ENCODE assay signal across 2 cellular contexts in the genomic region with DNA sequence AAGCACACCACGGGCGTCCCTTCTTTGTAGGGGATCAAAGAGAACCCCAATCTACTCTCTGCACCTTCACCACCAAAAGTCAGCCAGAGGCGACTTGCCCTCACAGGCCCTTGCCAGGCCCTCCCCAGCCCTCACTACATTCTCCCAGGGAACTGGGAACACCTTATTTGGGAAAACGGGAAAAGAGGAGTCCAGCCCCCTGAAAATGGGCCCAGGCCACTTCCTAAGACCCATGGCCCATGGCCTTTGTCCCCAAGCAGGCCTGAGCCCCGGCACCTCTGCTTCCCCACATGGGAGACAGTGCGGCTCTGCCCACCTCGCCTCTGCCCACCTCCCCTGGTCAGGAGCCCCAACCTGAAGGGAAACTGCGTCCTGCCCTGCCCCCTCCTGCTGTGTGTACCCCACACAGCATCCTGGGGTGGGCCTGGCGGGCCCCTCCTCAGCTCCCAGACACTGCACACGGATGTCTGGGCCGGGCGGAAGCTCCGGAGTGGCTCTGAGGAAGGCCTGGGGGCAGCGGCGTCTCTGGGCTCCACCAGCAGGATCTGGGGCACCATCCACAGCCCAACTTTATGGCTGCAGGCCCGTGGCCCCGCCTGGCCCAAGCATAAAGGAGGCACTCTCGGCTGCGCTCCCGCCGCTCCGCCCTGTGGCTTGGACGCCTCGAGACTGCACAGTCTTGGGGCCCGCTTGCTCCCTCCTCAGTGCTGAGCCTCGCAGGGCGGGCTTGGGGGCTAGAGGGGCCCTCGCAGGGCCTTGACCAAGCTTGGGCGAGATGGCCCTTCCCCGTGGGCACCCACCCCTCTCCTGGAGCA.
TF ChIP-seq lines count a peak whose summit lies in the region.

No MANE protein-coding gene starts in this region.

TF ChIP-seq in H1, 55 proteins besides CTCF, POLR2A, EP300 and RAD21 (continues in another document):
- TF ChIP-seq HDAC6 (IDR thresholded peaks at IDR 0.05; ENCODE audit: low read depth, low read length) = no peak
- TF ChIP-seq, protein P1, sequence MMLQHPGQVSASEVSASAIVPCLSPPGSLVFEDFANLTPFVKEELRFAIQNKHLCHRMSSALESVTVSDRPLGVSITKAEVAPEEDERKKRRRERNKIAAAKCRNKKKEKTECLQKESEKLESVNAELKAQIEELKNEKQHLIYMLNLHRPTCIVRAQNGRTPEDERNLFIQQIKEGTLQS (IDR thresholded peaks at IDR 0.05; ENCODE audit: insufficient read depth, low read depth, low read length) = no peak
- no peak for TF ChIP-seq SRF (IDR thresholded peaks at IDR 0.05; ENCODE audit: low read depth, low read length)
- TF ChIP-seq SAP30 (IDR thresholded peaks at IDR 0.05; ENCODE audit: insufficient read depth, insufficient replicate concordance, low read length) = no peak
- TF ChIP-seq YY1 (IDR thresholded peaks at IDR 0.05; ENCODE audit: low read depth, low read length) = no peak
- no peak for TF ChIP-seq TAF1 (IDR thresholded peaks at IDR 0.05; ENCODE audit: low read depth, low read length)
- no peak for TF ChIP-seq TBP (IDR thresholded peaks at IDR 0.05; ENCODE audit: low read depth, low read length)
- TF ChIP-seq, protein P2, sequence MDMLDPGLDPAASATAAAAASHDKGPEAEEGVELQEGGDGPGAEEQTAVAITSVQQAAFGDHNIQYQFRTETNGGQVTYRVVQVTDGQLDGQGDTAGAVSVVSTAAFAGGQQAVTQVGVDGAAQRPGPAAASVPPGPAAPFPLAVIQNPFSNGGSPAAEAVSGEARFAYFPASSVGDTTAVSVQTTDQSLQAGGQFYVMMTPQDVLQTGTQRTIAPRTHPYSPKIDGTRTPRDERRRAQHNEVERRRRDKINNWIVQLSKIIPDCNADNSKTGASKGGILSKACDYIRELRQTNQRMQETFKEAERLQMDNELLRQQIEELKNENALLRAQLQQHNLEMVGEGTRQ (IDR thresholded peaks at IDR 0.05; ENCODE audit: low read length) = no peak
- TF ChIP-seq, protein P3, sequence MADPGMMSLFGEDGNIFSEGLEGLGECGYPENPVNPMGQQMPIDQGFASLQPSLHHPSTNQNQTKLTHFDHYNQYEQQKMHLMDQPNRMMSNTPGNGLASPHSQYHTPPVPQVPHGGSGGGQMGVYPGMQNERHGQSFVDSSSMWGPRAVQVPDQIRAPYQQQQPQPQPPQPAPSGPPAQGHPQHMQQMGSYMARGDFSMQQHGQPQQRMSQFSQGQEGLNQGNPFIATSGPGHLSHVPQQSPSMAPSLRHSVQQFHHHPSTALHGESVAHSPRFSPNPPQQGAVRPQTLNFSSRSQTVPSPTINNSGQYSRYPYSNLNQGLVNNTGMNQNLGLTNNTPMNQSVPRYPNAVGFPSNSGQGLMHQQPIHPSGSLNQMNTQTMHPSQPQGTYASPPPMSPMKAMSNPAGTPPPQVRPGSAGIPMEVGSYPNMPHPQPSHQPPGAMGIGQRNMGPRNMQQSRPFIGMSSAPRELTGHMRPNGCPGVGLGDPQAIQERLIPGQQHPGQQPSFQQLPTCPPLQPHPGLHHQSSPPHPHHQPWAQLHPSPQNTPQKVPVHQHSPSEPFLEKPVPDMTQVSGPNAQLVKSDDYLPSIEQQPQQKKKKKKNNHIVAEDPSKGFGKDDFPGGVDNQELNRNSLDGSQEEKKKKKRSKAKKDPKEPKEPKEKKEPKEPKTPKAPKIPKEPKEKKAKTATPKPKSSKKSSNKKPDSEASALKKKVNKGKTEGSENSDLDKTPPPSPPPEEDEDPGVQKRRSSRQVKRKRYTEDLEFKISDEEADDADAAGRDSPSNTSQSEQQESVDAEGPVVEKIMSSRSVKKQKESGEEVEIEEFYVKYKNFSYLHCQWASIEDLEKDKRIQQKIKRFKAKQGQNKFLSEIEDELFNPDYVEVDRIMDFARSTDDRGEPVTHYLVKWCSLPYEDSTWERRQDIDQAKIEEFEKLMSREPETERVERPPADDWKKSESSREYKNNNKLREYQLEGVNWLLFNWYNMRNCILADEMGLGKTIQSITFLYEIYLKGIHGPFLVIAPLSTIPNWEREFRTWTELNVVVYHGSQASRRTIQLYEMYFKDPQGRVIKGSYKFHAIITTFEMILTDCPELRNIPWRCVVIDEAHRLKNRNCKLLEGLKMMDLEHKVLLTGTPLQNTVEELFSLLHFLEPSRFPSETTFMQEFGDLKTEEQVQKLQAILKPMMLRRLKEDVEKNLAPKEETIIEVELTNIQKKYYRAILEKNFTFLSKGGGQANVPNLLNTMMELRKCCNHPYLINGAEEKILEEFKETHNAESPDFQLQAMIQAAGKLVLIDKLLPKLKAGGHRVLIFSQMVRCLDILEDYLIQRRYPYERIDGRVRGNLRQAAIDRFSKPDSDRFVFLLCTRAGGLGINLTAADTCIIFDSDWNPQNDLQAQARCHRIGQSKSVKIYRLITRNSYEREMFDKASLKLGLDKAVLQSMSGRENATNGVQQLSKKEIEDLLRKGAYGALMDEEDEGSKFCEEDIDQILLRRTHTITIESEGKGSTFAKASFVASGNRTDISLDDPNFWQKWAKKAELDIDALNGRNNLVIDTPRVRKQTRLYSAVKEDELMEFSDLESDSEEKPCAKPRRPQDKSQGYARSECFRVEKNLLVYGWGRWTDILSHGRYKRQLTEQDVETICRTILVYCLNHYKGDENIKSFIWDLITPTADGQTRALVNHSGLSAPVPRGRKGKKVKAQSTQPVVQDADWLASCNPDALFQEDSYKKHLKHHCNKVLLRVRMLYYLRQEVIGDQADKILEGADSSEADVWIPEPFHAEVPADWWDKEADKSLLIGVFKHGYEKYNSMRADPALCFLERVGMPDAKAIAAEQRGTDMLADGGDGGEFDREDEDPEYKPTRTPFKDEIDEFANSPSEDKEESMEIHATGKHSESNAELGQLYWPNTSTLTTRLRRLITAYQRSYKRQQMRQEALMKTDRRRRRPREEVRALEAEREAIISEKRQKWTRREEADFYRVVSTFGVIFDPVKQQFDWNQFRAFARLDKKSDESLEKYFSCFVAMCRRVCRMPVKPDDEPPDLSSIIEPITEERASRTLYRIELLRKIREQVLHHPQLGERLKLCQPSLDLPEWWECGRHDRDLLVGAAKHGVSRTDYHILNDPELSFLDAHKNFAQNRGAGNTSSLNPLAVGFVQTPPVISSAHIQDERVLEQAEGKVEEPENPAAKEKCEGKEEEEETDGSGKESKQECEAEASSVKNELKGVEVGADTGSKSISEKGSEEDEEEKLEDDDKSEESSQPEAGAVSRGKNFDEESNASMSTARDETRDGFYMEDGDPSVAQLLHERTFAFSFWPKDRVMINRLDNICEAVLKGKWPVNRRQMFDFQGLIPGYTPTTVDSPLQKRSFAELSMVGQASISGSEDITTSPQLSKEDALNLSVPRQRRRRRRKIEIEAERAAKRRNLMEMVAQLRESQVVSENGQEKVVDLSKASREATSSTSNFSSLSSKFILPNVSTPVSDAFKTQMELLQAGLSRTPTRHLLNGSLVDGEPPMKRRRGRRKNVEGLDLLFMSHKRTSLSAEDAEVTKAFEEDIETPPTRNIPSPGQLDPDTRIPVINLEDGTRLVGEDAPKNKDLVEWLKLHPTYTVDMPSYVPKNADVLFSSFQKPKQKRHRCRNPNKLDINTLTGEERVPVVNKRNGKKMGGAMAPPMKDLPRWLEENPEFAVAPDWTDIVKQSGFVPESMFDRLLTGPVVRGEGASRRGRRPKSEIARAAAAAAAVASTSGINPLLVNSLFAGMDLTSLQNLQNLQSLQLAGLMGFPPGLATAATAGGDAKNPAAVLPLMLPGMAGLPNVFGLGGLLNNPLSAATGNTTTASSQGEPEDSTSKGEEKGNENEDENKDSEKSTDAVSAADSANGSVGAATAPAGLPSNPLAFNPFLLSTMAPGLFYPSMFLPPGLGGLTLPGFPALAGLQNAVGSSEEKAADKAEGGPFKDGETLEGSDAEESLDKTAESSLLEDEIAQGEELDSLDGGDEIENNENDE (IDR thresholded peaks at IDR 0.05; ENCODE audit: insufficient replicate concordance, low read length) = no peak

TF ChIP-seq in SK-N-SH treated with all-trans-retinoic acid at 6 μM for 48 hours, 23 proteins besides CTCF, POLR2A, EP300 and RAD21:
- TF ChIP-seq, protein P4, sequence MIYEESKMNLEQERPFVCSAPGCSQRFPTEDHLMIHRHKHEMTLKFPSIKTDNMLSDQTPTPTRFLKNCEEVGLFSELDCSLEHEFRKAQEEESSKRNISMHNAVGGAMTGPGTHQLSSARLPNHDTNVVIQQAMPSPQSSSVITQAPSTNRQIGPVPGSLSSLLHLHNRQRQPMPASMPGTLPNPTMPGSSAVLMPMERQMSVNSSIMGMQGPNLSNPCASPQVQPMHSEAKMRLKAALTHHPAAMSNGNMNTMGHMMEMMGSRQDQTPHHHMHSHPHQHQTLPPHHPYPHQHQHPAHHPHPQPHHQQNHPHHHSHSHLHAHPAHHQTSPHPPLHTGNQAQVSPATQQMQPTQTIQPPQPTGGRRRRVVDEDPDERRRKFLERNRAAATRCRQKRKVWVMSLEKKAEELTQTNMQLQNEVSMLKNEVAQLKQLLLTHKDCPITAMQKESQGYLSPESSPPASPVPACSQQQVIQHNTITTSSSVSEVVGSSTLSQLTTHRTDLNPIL (CRISPR knock-in tag; IDR thresholded peaks at IDR 0.05; ENCODE audit: low read depth) = no peak
- TF ChIP-seq ZFP30 (CRISPR knock-in tag; IDR thresholded peaks at IDR 0.05) (no peak), TOX (CRISPR knock-in tag; IDR thresholded peaks at IDR 0.05; ENCODE audit: borderline replicate concordance) (no peak), CSDC2 (CRISPR knock-in tag; IDR thresholded peaks at IDR 0.05) (no peak), ZNF8 (CRISPR knock-in tag; IDR thresholded peaks at IDR 0.05) (no peak), ESRRG (CRISPR knock-in tag; IDR thresholded peaks at IDR 0.05) (no peak), ARNTL (CRISPR knock-in tag; IDR thresholded peaks at IDR 0.05; ENCODE audit: borderline replicate concordance, low read depth) (no peak), RARB (CRISPR knock-in tag; IDR thresholded peaks at IDR 0.05) (no peak), ZNF565 (CRISPR knock-in tag; conservative IDR thresholded peaks at IDR 0.05; ENCODE audit: low read depth) (no peak)
- TF ChIP-seq, protein P5, sequence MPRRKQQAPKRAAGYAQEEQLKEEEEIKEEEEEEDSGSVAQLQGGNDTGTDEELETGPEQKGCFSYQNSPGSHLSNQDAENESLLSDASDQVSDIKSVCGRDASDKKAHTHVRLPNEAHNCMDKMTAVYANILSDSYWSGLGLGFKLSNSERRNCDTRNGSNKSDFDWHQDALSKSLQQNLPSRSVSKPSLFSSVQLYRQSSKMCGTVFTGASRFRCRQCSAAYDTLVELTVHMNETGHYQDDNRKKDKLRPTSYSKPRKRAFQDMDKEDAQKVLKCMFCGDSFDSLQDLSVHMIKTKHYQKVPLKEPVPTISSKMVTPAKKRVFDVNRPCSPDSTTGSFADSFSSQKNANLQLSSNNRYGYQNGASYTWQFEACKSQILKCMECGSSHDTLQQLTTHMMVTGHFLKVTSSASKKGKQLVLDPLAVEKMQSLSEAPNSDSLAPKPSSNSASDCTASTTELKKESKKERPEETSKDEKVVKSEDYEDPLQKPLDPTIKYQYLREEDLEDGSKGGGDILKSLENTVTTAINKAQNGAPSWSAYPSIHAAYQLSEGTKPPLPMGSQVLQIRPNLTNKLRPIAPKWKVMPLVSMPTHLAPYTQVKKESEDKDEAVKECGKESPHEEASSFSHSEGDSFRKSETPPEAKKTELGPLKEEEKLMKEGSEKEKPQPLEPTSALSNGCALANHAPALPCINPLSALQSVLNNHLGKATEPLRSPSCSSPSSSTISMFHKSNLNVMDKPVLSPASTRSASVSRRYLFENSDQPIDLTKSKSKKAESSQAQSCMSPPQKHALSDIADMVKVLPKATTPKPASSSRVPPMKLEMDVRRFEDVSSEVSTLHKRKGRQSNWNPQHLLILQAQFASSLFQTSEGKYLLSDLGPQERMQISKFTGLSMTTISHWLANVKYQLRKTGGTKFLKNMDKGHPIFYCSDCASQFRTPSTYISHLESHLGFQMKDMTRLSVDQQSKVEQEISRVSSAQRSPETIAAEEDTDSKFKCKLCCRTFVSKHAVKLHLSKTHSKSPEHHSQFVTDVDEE (CRISPR knock-in tag; IDR thresholded peaks at IDR 0.05) = no peak
- TF ChIP-seq, protein P6, sequence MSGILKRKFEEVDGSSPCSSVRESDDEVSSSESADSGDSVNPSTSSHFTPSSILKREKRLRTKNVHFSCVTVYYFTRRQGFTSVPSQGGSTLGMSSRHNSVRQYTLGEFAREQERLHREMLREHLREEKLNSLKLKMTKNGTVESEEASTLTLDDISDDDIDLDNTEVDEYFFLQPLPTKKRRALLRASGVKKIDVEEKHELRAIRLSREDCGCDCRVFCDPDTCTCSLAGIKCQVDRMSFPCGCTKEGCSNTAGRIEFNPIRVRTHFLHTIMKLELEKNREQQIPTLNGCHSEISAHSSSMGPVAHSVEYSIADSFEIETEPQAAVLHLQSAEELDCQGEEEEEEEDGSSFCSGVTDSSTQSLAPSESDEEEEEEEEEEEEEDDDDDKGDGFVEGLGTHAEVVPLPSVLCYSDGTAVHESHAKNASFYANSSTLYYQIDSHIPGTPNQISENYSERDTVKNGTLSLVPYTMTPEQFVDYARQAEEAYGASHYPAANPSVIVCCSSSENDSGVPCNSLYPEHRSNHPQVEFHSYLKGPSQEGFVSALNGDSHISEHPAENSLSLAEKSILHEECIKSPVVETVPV (CRISPR knock-in tag; IDR thresholded peaks at IDR 0.05) = no peak
